In genomic region chr16:12067714-12068401, GRCh38 we compare ENCODE assay signal across 2 cellular contexts.
TF ChIP-seq lines count a peak whose summit lies in the region.

No MANE protein-coding gene starts in this region.

TF ChIP-seq in HCT116, 20 proteins besides CTCF, POLR2A, EP300 and RAD21:
- TF ChIP-seq ATF3 (IDR thresholded peaks at IDR 0.05) = no peak
- no peak for TF ChIP-seq JUND (IDR thresholded peaks at IDR 0.05)
- TF ChIP-seq TCF7L2 (IDR thresholded peaks at IDR 0.05; ENCODE audit: borderline replicate concordance, extremely low read depth, insufficient read depth, insufficient read length) = no peak
- TF ChIP-seq CEBPB (IDR thresholded peaks at IDR 0.05; ENCODE audit: low read depth) = no peak
- no peak for TF ChIP-seq REST (IDR thresholded peaks at IDR 0.05; ENCODE audit: low read depth)
- TF ChIP-seq EZH2phosphoT487 (IDR thresholded peaks at IDR 0.05; ENCODE audit: borderline replicate concordance) = no peak
- TF ChIP-seq ZFX (IDR thresholded peaks at IDR 0.05) = no peak
- no peak for TF ChIP-seq CBX3 (IDR thresholded peaks at IDR 0.05; ENCODE audit: low read depth)
- no peak for TF ChIP-seq ZNF274 (IDR thresholded peaks at IDR 0.05; ENCODE audit: low read depth, low read length)
- TF ChIP-seq SP1 (IDR thresholded peaks at IDR 0.05; ENCODE audit: low read depth) = no peak
- TF ChIP-seq MAX (IDR thresholded peaks at IDR 0.05) = no peak
- TF ChIP-seq ELF1 (IDR thresholded peaks at IDR 0.05; ENCODE audit: borderline replicate concordance, low read depth) = no peak
- TF ChIP-seq SRF (IDR thresholded peaks at IDR 0.05; ENCODE audit: low read depth) = no peak
- no peak for TF ChIP-seq EZH2 (IDR thresholded peaks at IDR 0.05)
- TF ChIP-seq SIN3A (IDR thresholded peaks at IDR 0.05; ENCODE audit: low read depth) = no peak
- TF ChIP-seq EGR1 (IDR thresholded peaks at IDR 0.05; ENCODE audit: low read depth) = no peak

TF ChIP-seq in endothelial cell of umbilical vein, 7 proteins besides CTCF, POLR2A, EP300 and RAD21:
- TF ChIP-seq EZH2 (IDR thresholded peaks at IDR 0.05; ENCODE audit: borderline replicate concordance, low read depth, low read length, severe bottlenecking) (no peak), FOS (IDR thresholded peaks at IDR 0.05; ENCODE audit: borderline replicate concordance, insufficient read depth, low read length) (no peak), JUN (IDR thresholded peaks at IDR 0.05; ENCODE audit: borderline replicate concordance, insufficient read depth, insufficient read length, low read depth) (no peak), MAX (IDR thresholded peaks at IDR 0.05; ENCODE audit: insufficient read depth, insufficient read length) (no peak), MYC (IDR thresholded peaks at IDR 0.05; ENCODE audit: low read depth, low read length) (no peak), GATA2 (IDR thresholded peaks at IDR 0.05; ENCODE audit: insufficient read depth, insufficient read length, low read depth, low read length) (no peak), POLR2AphosphoS5 (IDR thresholded peaks at IDR 0.05; ENCODE audit: insufficient read depth, low read depth, low read length) (no peak)
